15 cellular contexts compared by ENCODE assay signal in the genomic region with DNA sequence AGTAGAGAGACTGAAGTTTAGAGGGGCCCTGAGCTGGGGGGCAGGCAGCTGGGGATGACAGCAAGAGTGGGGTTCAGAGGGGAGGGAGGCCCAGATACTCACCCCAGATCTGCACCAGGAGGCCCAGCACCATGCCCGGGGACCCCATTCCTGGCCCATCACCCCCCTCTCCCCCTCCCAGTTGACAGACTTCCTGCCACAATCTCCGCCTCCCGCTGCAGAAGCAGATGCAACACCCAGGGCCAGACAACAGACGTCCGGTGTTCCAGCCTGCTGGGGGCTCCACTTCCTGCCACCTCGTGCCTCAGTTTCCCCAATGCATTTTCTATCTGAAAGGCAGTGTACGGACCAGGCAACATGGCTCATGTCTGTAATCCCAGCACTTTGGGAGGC. TPM values are rescaled to one million over a fixed set of nuclear protein-coding genes. Genes with fewer than 3 reads are reported as not detected.
DNase-seq lines count a peak whose midpoint lies in the region; ATAC-seq and TF ChIP-seq lines count a peak whose summit lies in the region.
"Had no signal": no experiment of that assay in that cellular context is flagged by ENCODE, and none has a peak within 500 bp of the region (broad histone marks: within the 10 kb centered on the region; RNA-seq: fewer than 3 reads in every experiment).

A gene with protein sequence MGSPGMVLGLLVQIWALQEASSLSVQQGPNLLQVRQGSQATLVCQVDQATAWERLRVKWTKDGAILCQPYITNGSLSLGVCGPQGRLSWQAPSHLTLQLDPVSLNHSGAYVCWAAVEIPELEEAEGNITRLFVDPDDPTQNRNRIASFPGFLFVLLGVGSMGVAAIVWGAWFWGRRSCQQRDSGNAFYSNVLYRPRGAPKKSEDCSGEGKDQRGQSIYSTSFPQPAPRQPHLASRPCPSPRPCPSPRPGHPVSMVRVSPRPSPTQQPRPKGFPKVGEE (minus strand): TSS at position 152 of the 393 bp plus-strand sequence. CDS start 4 bp downstream, at position 148.

- no peak for TF ChIP-seq CTCF in type B pancreatic cell (conservative IDR thresholded peaks at IDR 0.05)

- intact Hi-C loops in activated naive CD4-positive, alpha-beta T cell treated with anti-CD3 and anti-CD28 coated beads for 36 hours (cut with micrococcal nuclease): loop anchor here (1.0 to 5.0 kb wide), 6 partner anchors 27 to 420 kb away; a partner anchor contains a TSS

- POLR2A ChIA-PET in activated CD4-positive, alpha-beta memory T cell treated with anti-CD3 and anti-CD28 coated beads, Interleukin-2, amount 10 ng/mL, durations not matched to agents 7 days and 5 days (lab: Charles Lee): no interaction called here

- peak within 1 kb of the TSS; percentile 84 for H3K27ac Mint-ChIP-seq in activated naive CD4-positive, alpha-beta T cell treated with anti-CD3 and anti-CD28 coated beads for 36 hours
- H3K27ac Mint-ChIP-seq in activated CD4-positive, alpha-beta memory T cell treated with anti-CD3 and anti-CD28 coated beads, Interleukin-2, amount 10 ng/mL, durations not matched to agents 7 days and 5 days: peak within 1 kb of the TSS; percentile 7
- H3K27ac Mint-ChIP-seq in immature natural killer cell (peak within 1 kb of the TSS; percentile 86 to 95 (median 90)), type B pancreatic cell (peak within 1 kb of the TSS; percentile 32)

- no peak for ATAC-seq in HG02642 (IDR thresholded peaks at IDR 0.05; ENCODE audit: poor library complexity, unreplicated experiment)

- H3K9me3 Mint-ChIP-seq in activated naive CD4-positive, alpha-beta T cell treated with anti-CD3 and anti-CD28 coated beads for 36 hours: no peaks in the 10 kb centered on the region
- H3K9me3 Mint-ChIP-seq in activated CD4-positive, alpha-beta memory T cell treated with anti-CD3 and anti-CD28 coated beads, Interleukin-2, amount 10 ng/mL, durations not matched to agents 7 days and 5 days: no peaks in the 10 kb centered on the region
- H3K9me3 Mint-ChIP-seq in immature natural killer cell: no peaks in the 10 kb centered on the region
- H3K9me3 Mint-ChIP-seq in type B pancreatic cell: no peaks in the 10 kb centered on the region

- CTCF ChIA-PET in activated naive CD4-positive, alpha-beta T cell treated with anti-CD3 and anti-CD28 coated beads for 36 hours (lab: Charles Lee): interaction anchor here (1.0 to 2.1 kb wide), 5 partner anchors 35 to 315 kb away, joined by 4 to 8 read pairs (median 4); no protein-coding TSS in a partner anchor
- CTCF ChIA-PET in activated CD4-positive, alpha-beta memory T cell treated with anti-CD3 and anti-CD28 coated beads, Interleukin-2, amount 10 ng/mL, durations not matched to agents 7 days and 5 days (lab: Charles Lee): interaction anchor here (1.1 kb wide), 1 partner anchor 36 kb away, joined by 4 read pairs; no protein-coding TSS in a partner anchor

- no peaks in the 10 kb centered on the region for H3K27me3 Mint-ChIP-seq in activated naive CD4-positive, alpha-beta T cell treated with anti-CD3 and anti-CD28 coated beads for 36 hours (ENCODE audit: low read depth)
- no peaks in the 10 kb centered on the region for H3K27me3 Mint-ChIP-seq in activated CD4-positive, alpha-beta memory T cell treated with anti-CD3 and anti-CD28 coated beads, Interleukin-2, amount 10 ng/mL, durations not matched to agents 7 days and 5 days
- H3K27me3 Mint-ChIP-seq in immature natural killer cell (ENCODE audit: low read depth in 3 of 3): peaks cover 0 to 8% (median 7%) of the 10 kb centered on the region in 3 donors
- no peaks in the 10 kb centered on the region for H3K27me3 Mint-ChIP-seq in type B pancreatic cell

- peaks cover 1% of the 10 kb centered on the region for H3K36me3 Mint-ChIP-seq in activated naive CD4-positive, alpha-beta T cell treated with anti-CD3 and anti-CD28 coated beads for 36 hours (ENCODE audit: low read depth)
- no peaks in the 10 kb centered on the region for H3K36me3 Mint-ChIP-seq in activated CD4-positive, alpha-beta memory T cell treated with anti-CD3 and anti-CD28 coated beads, Interleukin-2, amount 10 ng/mL, durations not matched to agents 7 days and 5 days (ENCODE audit: low read depth)
- peaks cover 0 to 5% (median 3%) of the 10 kb centered on the region in 3 donors for H3K36me3 Mint-ChIP-seq in immature natural killer cell
- H3K36me3 Mint-ChIP-seq in type B pancreatic cell: no peaks in the 10 kb centered on the region

- H3K9me3 ChIP-seq in MG63: no peaks in the 10 kb centered on the region

- H3K4me3 ChIP-seq in MG63: no peak within 1 kb of the TSS
- H3K4me3 ChIP-seq: coronary artery had no signal

- DNase-seq in activated naive CD4-positive, alpha-beta T cell treated with anti-CD3 and anti-CD28 coated beads for 36 hours: peak; percentile 63
- DNase-seq in activated naive CD4-positive, alpha-beta T cell treated with Interleukin-2 at 50 U/mL for 16 hours: no peak
- no peak for DNase-seq in activated CD4-positive, alpha-beta memory T cell treated with anti-CD3 and anti-CD28 coated beads, Interleukin-2, amount 10 ng/mL, durations not matched to agents 7 days and 5 days
- DNase-seq in immature natural killer cell (peak; percentile 35 to 38 (median 37)), type B pancreatic cell (ENCODE audit: extremely low spot score, unreplicated experiment) (no peak), HuH-7 (ENCODE audit: low spot score) (no peak), MG63 (no peak)
- DNase-seq: amygdala; EL; NK-92 treated with Interleukin-12 subunit alpha and Interleukin-12 subunit beta, amount 100 ng/mL, for 24 hours had no signal

- H3K4me1 Mint-ChIP-seq in activated naive CD4-positive, alpha-beta T cell treated with anti-CD3 and anti-CD28 coated beads for 36 hours (ENCODE audit: low read depth): peaks cover 43% of the 10 kb centered on the region
- H3K4me1 Mint-ChIP-seq in activated CD4-positive, alpha-beta memory T cell treated with anti-CD3 and anti-CD28 coated beads, Interleukin-2, amount 10 ng/mL, durations not matched to agents 7 days and 5 days: peaks cover 24% of the 10 kb centered on the region
- peaks cover 44 to 60% of the 10 kb centered on the region in 2 donors for H3K4me1 Mint-ChIP-seq in immature natural killer cell
- H3K4me1 Mint-ChIP-seq in type B pancreatic cell (ENCODE audit: unreplicated experiment): peaks cover 6% of the 10 kb centered on the region

- H3K4me3 Mint-ChIP-seq in activated naive CD4-positive, alpha-beta T cell treated with anti-CD3 and anti-CD28 coated beads for 36 hours: peak within 1 kb of the TSS; percentile 78
- peak within 1 kb of the TSS; percentile 33 for H3K4me3 Mint-ChIP-seq in activated CD4-positive, alpha-beta memory T cell treated with anti-CD3 and anti-CD28 coated beads, Interleukin-2, amount 10 ng/mL, durations not matched to agents 7 days and 5 days
- H3K4me3 Mint-ChIP-seq in immature natural killer cell (peak within 1 kb of the TSS; percentile 85 to 96 (median 89)), type B pancreatic cell (peak within 1 kb of the TSS; percentile 15)

- H3K27me3 ChIP-seq in MG63: no peaks in the 10 kb centered on the region

- no peaks in the 10 kb centered on the region for H3K36me3 ChIP-seq in MG63

RNA-seq across cellular contexts. Expression of the gene that starts here (rescaled TPM):
- total RNA-seq in activated naive CD4-positive, alpha-beta T cell treated with anti-CD3 and anti-CD28 coated beads for 36 hours: 10 to 100 TPM; 19.9 to 21.2 TPM
- 1 to 10 TPM; 2.6 to 4.0 TPM for total RNA-seq in activated CD4-positive, alpha-beta memory T cell treated with anti-CD3 and anti-CD28 coated beads, Interleukin-2, amount 10 ng/mL, durations not matched to agents 7 days and 5 days
- 100 to 1,000 TPM in 1 of 3 donors, 10 to 100 TPM in 2; 85.3 to 116 (median 86.1) TPM for polyA plus RNA-seq in immature natural killer cell
- total RNA-seq in type B pancreatic cell (ENCODE audit: low replicate concordance): not detected in 2 replicates
- total RNA-seq in MG63 (2014; rRNA removed; shearing (Covaris generic); ENCODE audit: low replicate concordance): not detected in 2 replicates
- total RNA-seq: fibroblast of lung, lung microvascular endothelial cell, MCF 10A had no signal
- polyA plus RNA-seq: fibroblast of lung had no signal

Comparison
In these comparisons a context has a peak if more than half of its experiments do, and no peak if none do; other contexts are left out.
1. RNA of the gene that starts here (total RNA-seq): 19.9 to 21.2 TPM in activated naive CD4-positive, alpha-beta T cell treated with anti-CD3 and anti-CD28 coated beads for 36 hours; 2.6 to 4.0 TPM in activated CD4-positive, alpha-beta memory T cell treated with anti-CD3 and anti-CD28 coated beads, Interleukin-2, amount 10 ng/mL, durations not matched to agents 7 days and 5 days, not detected in type B pancreatic cell and not detected in MG63; every median in the first group is over 4 times any median in the second.
2. DNase-seq: peak in activated naive CD4-positive, alpha-beta T cell treated with anti-CD3 and anti-CD28 coated beads for 36 hours (single experiment) and immature natural killer cell (3 of 3); none in activated naive CD4-positive, alpha-beta T cell treated with Interleukin-2 at 50 U/mL for 16 hours (single experiment), activated CD4-positive, alpha-beta memory T cell treated with anti-CD3 and anti-CD28 coated beads, Interleukin-2, amount 10 ng/mL, durations not matched to agents 7 days and 5 days (single experiment), type B pancreatic cell (single experiment), HuH-7 (single experiment) and MG63 (single experiment).
3. H3K27ac Mint-ChIP-seq: peak in every context shown above with its lines; median percentile 90 in immature natural killer cell; 84 in activated naive CD4-positive, alpha-beta T cell treated with anti-CD3 and anti-CD28 coated beads for 36 hours; 32 in type B pancreatic cell; 7 in activated CD4-positive, alpha-beta memory T cell treated with anti-CD3 and anti-CD28 coated beads, Interleukin-2, amount 10 ng/mL, durations not matched to agents 7 days and 5 days.
4. H3K4me3 Mint-ChIP-seq: peak in every context shown above with its lines; median percentile 89 in immature natural killer cell; 78 in activated naive CD4-positive, alpha-beta T cell treated with anti-CD3 and anti-CD28 coated beads for 36 hours; 33 in activated CD4-positive, alpha-beta memory T cell treated with anti-CD3 and anti-CD28 coated beads, Interleukin-2, amount 10 ng/mL, durations not matched to agents 7 days and 5 days; 15 in type B pancreatic cell.